Comparison of ENCODE assay signal across 8 cellular contexts in genomic region chr3:19948192-19948591, GRCh38. TPM values are rescaled to one million over a fixed set of nuclear protein-coding genes. Genes with fewer than 3 reads are reported as not detected.
DNase-seq lines count a peak whose midpoint lies in the region; ATAC-seq and TF ChIP-seq lines count a peak whose summit lies in the region.

No MANE protein-coding gene starts in this region.

- H3K4me3 ChIP-seq in left ventricle myocardium inferior (peak overlapping the region; percentile 86), mammary epithelial cell (replicated peaks in 1 of 3; ENCODE audit: insufficient read depth in 1 of 3, low read depth in 2 of 3, low read length in 3 of 3) (peak overlapping the region; percentile 66 to 99 (median 97)), mononuclear cell (ENCODE audit: low read length) (peak overlapping the region; percentile 93), aorta (ENCODE audit: low read length in 2 of 2) (peak overlapping the region; percentile 51 to 78)

- WGBS in mammary epithelial cell (ENCODE audit: low coverage, missing lambda C conversion rate) = 0% methylated on average over 2 of the region's 2 CpGs
- WGBS in aorta, 2 donors = 2 to 3% methylated on average over 2 of the region's 2 CpGs

- peak overlapping the region; percentile 88 for H3K4me2 ChIP-seq in mammary epithelial cell (ENCODE audit: insufficient read depth, low read depth, low read length)

- peaks cover 67% of the 10 kb centered on the region for H3K4me1 ChIP-seq in left ventricle myocardium inferior
- H3K4me1 ChIP-seq in mammary epithelial cell (ENCODE audit: insufficient read depth, low read length) = peaks cover 22% of the 10 kb centered on the region
- H3K4me1 ChIP-seq in mononuclear cell (ENCODE audit: insufficient read depth, low read length) = peaks cover 38% of the 10 kb centered on the region
- peaks cover 2 to 5% of the 10 kb centered on the region in 2 donors for H3K4me1 ChIP-seq in aorta (ENCODE audit: control insufficient read depth in 1 of 2, insufficient read depth in 2 of 2, low read length in 2 of 2)

- H3K9me3 ChIP-seq in left ventricle myocardium inferior (replicated peaks) (no peaks in the 10 kb centered on the region), mammary epithelial cell (replicated peaks; ENCODE audit: insufficient read depth, low read length) (no peaks in the 10 kb centered on the region), mononuclear cell (ENCODE audit: low read depth, low read length) (no peaks in the 10 kb centered on the region), aorta (ENCODE audit: control insufficient read depth, low read length) (no peaks in the 10 kb centered on the region)

- H4K20me1 ChIP-seq in mammary epithelial cell (ENCODE audit: insufficient read depth, low read length) = no peaks in the 10 kb centered on the region

- peak overlapping the region; percentile 92 for H3K27ac ChIP-seq in left ventricle myocardium inferior (replicated peaks)
- peak overlapping the region; percentile 83 for H3K27ac ChIP-seq in mammary epithelial cell (ENCODE audit: insufficient read depth, low read depth, low read length)
- H3K27ac ChIP-seq in aorta (ENCODE audit: low read depth in 1 of 2, low read length in 2 of 2) = peak overlapping the region; percentile 83 to 94

- H3K27me3 ChIP-seq in left ventricle myocardium inferior (ENCODE audit: low read depth) (no peaks in the 10 kb centered on the region), mammary epithelial cell (ENCODE audit: insufficient read depth, low read length) (no peaks in the 10 kb centered on the region), mononuclear cell (ENCODE audit: insufficient read depth, low read length) (no peaks in the 10 kb centered on the region), aorta (ENCODE audit: control insufficient read depth in 1 of 2, insufficient read depth in 2 of 2, low read length in 1 of 2) (no peaks in the 10 kb centered on the region)

- H2AFZ ChIP-seq in mammary epithelial cell (ENCODE audit: low read depth, low read length) = peak overlapping the region; percentile 97

- ATAC-seq in Right ventricle myocardium inferior = no peak
- no peak for ATAC-seq in aorta (ENCODE audit: low FRiP score)

- no peak for TF ChIP-seq CTCF in left ventricle myocardium inferior (IDR thresholded peaks at IDR 0.05; ENCODE audit: borderline replicate concordance)
- no peak for TF ChIP-seq CTCF in mammary epithelial cell (conservative IDR thresholded peaks at IDR 0.05 in 1 of 2, IDR thresholded peaks at IDR 0.05 in 1 of 2; ENCODE audit: extremely low read depth in 1 of 2, insufficient read depth in 1 of 2, low read depth in 1 of 2, low read length in 2 of 2)

- H3K79me2 ChIP-seq in mammary epithelial cell (ENCODE audit: insufficient read depth, low read length) = peaks cover 60% of the 10 kb centered on the region

- CTCF ChIA-PET in mammary epithelial cell (lab: Charles Lee; ENCODE audit: low non-redundant PET) = no interaction called here

- H3K9ac ChIP-seq in mammary epithelial cell (ENCODE audit: insufficient read depth, low read length) = peak overlapping the region; percentile 93

- no peak for DNase-seq in left ventricle myocardium inferior
- DNase-seq in Right ventricle myocardium inferior (ENCODE audit: missing footprints) = no peak
- DNase-seq in mammary epithelial cell = no peak
- DNase-seq in aorta = no peak
- DNase-seq in stimulated activated naive CD4-positive, alpha-beta T cell (lab: John Stamatoyannopoulos, UW) = no peak
- no peak for DNase-seq in stimulated activated CD8-positive, alpha-beta memory T cell treated with anti-CD3 and anti-CD28 coated beads, Interleukin-4, amount 100 ng/mL, for 48 hours
- no peak for DNase-seq in activated CD4-positive, alpha-beta T cell treated with anti-CD3 and anti-CD28 coated beads for 4 hours

- intact Hi-C loops in left ventricle myocardium inferior (cut with micrococcal nuclease) = loop anchor here (10.0 kb wide), 1 partner anchor 77 kb away; no protein-coding TSS in a partner anchor
- intact Hi-C loops in Right ventricle myocardium inferior (cut with DNase I) = no loop called here
- intact Hi-C loops in mammary epithelial cell (cut with micrococcal nuclease) = no loop called here
- intact Hi-C loops in aorta (cut with DNase I) = loop anchor here in 1 of 2 donors (10.0 kb wide), 1 partner anchor 87 kb away; no protein-coding TSS in a partner anchor

- dilution Hi-C loops in mammary epithelial cell (cut with HindIII; ENCODE audit: low sequenced_read_pairs) = loop anchor here (10.0 kb wide), 1 partner anchor 237 kb away; the partner anchor contains the start of gene SGO1

- BruUV-seq in mammary epithelial cell (replicated peaks; lab: Mats Ljungman, UMichigan) = no TSS peak

- in situ Hi-C loops in mammary epithelial cell (cut with MboI; ENCODE audit: low sequenced_read_pairs in 2 of 2) = no loop called here

- H3K36me3 ChIP-seq in left ventricle myocardium inferior = peaks cover 14% of the 10 kb centered on the region
- peaks cover 13% of the 10 kb centered on the region for H3K36me3 ChIP-seq in mammary epithelial cell (ENCODE audit: insufficient read depth, low read length)
- peaks cover 0 to 3% of the 10 kb centered on the region in 2 donors for H3K36me3 ChIP-seq in aorta (ENCODE audit: control insufficient read depth in 1 of 2, insufficient read depth in 2 of 2, low read length in 1 of 2)

RNA-seq across cellular contexts. Expression of gene RAB5A, which starts 1.3 kb away (rescaled TPM):
- total RNA-seq in left ventricle myocardium inferior (52.0 TPM), Right ventricle myocardium inferior (48.2 TPM), mammary epithelial cell (10 to 100 TPM; 68.3 to 76.3 TPM), mononuclear cell (150 TPM), aorta (10 to 100 TPM; 75.9 to 80.3 TPM)
- polyA plus RNA-seq in mammary epithelial cell (31.4 TPM), aorta (10 to 100 TPM; 43.8 to 49.2 TPM)
- 69.8 TPM for polyA minus RNA-seq in mammary epithelial cell

RNA-seq across cellular contexts. Expression of gene EFHB, which starts 14.2 kb away (rescaled TPM):
- total RNA-seq in left ventricle myocardium inferior = 0.58 TPM
- total RNA-seq in Right ventricle myocardium inferior = not detected
- not detected for total RNA-seq in mammary epithelial cell
- polyA plus RNA-seq in mammary epithelial cell = 0.09 TPM
- polyA minus RNA-seq in mammary epithelial cell = not detected
- 0.73 TPM for total RNA-seq in mononuclear cell
- total RNA-seq in aorta = 1 to 10 TPM in 1 of 2 donors, under 1 TPM in 1; 0.81 to 3.0 TPM
- polyA plus RNA-seq in aorta = 1 to 10 TPM in 1 of 2 donors, not detected in 1; 1.1 TPM
